Comparison of ENCODE assay signal across 8 cellular contexts in the genomic region with DNA sequence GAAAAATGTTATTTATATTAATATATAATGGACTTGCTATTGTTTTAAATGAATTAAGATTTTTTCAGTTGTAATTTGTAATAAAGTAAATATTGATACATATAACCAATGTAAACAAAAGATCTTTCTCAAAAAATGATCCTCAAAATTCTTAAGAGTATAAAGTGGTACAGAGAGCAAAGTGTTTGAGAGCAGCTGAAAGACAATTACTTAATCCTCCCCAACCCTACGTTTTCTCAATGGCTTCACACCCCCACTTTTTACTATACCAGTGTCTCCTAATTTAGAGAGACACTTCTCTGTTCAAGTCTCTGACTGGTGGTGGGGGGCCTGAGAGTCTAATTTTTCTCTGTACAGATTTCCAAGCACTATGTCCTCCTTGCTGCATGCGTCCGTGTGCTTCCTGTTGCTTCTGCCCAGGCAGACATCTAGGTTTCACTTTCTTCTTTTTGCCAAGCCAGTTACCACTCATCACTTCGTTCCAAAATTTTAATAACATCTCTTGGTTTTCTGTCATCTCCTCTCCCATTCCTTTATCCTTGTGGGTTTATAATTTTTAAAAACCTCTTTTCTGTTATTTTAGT.
DNase-seq lines count a peak whose midpoint lies in the region; ATAC-seq and TF ChIP-seq lines count a peak whose summit lies in the region.

No MANE protein-coding gene starts in this region.

- ATAC-seq in DND-41 (ENCODE audit: insufficient read depth, low read depth) = peak; percentile 66; the same call in 2 of the 3 replicates
- peak; percentile 79 for ATAC-seq in GM21360 (IDR thresholded peaks at IDR 0.05; ENCODE audit: unreplicated experiment)
- peak; percentile 62 for ATAC-seq in HG03565 (IDR thresholded peaks at IDR 0.05; ENCODE audit: unreplicated experiment)

- no peak overlapping the region for H3K27ac Mint-ChIP-seq in chondrocyte (ENCODE audit: unreplicated experiment)

- no peaks in the 10 kb centered on the region for H3K4me1 ChIP-seq in DND-41 (ENCODE audit: insufficient read depth, low read length)
- H3K4me1 ChIP-seq in transverse colon = no peaks in the 10 kb centered on the region

- H3K36me3 Mint-ChIP-seq in chondrocyte (ENCODE audit: low read depth) = no peaks in the 10 kb centered on the region

- H3K4me2 ChIP-seq in DND-41 (ENCODE audit: insufficient read depth, low read length) = peak overlapping the region; percentile 50; the same call in 1 of the 2 replicates

- intact Hi-C loops in transverse colon (cut with DNase I; ENCODE audit: low total_unique reads) = no loop called here

- H3K4me3 Mint-ChIP-seq in chondrocyte (ENCODE audit: unreplicated experiment) = no peak overlapping the region

- no peaks in the 10 kb centered on the region for H3K36me3 ChIP-seq in DND-41 (ENCODE audit: insufficient read depth, low read length)
- H3K36me3 ChIP-seq in transverse colon = no peaks in the 10 kb centered on the region

- peaks cover 2% of the 10 kb centered on the region for H3K27me3 Mint-ChIP-seq in chondrocyte (ENCODE audit: low read depth)

- TF ChIP-seq EP300 in transverse colon (IDR thresholded peaks at IDR 0.05; ENCODE audit: low read depth) = no peak

- H3K4me3 ChIP-seq in DND-41 (ENCODE audit: low read depth in 1 of 2, low read length in 2 of 2) (0 out of 4 replicates have a peak overlapping the region, but pooled peaks of 1 of the 2 experiments have one; percentile 24), astrocyte of the spinal cord (ENCODE audit: low read depth, low read length) (peak overlapping the region; percentile 5), transverse colon (no peak overlapping the region)

- H3K27ac ChIP-seq in DND-41 (ENCODE audit: low read length) (no peak overlapping the region), transverse colon (no peak overlapping the region)

- no peaks in the 10 kb centered on the region for H3K9me3 ChIP-seq in DND-41 (ENCODE audit: insufficient read depth, low read length, severe bottlenecking)
- no peaks in the 10 kb centered on the region for H3K9me3 ChIP-seq in transverse colon

- H3K9me3 Mint-ChIP-seq in chondrocyte (ENCODE audit: low read depth) = peaks cover 5% of the 10 kb centered on the region

- no peaks in the 10 kb centered on the region for H3K79me2 ChIP-seq in DND-41 (ENCODE audit: insufficient read depth, low read length)

- no peak for TF ChIP-seq CTCF in DND-41 (IDR thresholded peaks at IDR 0.05; ENCODE audit: borderline replicate concordance, extremely low read depth, low read length, poor library complexity, severe bottlenecking)
- TF ChIP-seq CTCF in astrocyte of the spinal cord (IDR thresholded peaks at IDR 0.05; ENCODE audit: low read depth, low read length) = no peak
- no peak for TF ChIP-seq CTCF in transverse colon (IDR thresholded peaks at IDR 0.05)
- no peak for TF ChIP-seq CTCF in chondrocyte (IDR thresholded peaks at IDR 0.05)

- 32 to 60% methylated on average over 3 to 4 of the region's 4 CpGs for WGBS in transverse colon (ENCODE audit: low coverage in 1 of 2), 2 donors

- no peaks in the 10 kb centered on the region for H4K20me1 ChIP-seq in DND-41 (ENCODE audit: insufficient read depth, low read length)

- no peaks in the 10 kb centered on the region for H3K4me1 Mint-ChIP-seq in chondrocyte (ENCODE audit: low read depth)

- DNase-seq in DND-41 (no peak), astrocyte of the spinal cord (ENCODE audit: low read depth, low spot score) (peak; percentile 18), hepatic stellate cell (ENCODE audit: low spot score) (no peak), transverse colon (no peak), chondrocyte (ENCODE audit: low spot score) (no peak)
- DNase-seq in activated CD4-positive, CD25-positive, alpha-beta regulatory T cell treated with anti-CD3 and anti-CD28 coated beads, Interleukin-2, amount 50 U/mL, for 72 hours = no peak

- in situ Hi-C loops in astrocyte of the spinal cord (cut with HindIII; ENCODE audit: low sequenced_read_pairs) (no loop called here), transverse colon (cut with MboI; ENCODE audit: low pct_ligation_motif_present in 1 of 4, low pct_unique_long_range_greater_than_20kb in 1 of 4, low sequenced_read_pairs in 3 of 4) (no loop called here)

- H2AFZ ChIP-seq in DND-41 (ENCODE audit: low read depth, low read length) = no peak overlapping the region

- no peak overlapping the region for H3K9ac ChIP-seq in DND-41 (ENCODE audit: low read depth, low read length)

- no peak for TF ChIP-seq POLR2A in transverse colon (IDR thresholded peaks at IDR 0.05)

- H3K27me3 ChIP-seq in DND-41 (ENCODE audit: insufficient read depth, low read length, poor library complexity) (no peaks in the 10 kb centered on the region), transverse colon (no peaks in the 10 kb centered on the region)
